8 cellular contexts compared by ENCODE assay signal in the genomic region with DNA sequence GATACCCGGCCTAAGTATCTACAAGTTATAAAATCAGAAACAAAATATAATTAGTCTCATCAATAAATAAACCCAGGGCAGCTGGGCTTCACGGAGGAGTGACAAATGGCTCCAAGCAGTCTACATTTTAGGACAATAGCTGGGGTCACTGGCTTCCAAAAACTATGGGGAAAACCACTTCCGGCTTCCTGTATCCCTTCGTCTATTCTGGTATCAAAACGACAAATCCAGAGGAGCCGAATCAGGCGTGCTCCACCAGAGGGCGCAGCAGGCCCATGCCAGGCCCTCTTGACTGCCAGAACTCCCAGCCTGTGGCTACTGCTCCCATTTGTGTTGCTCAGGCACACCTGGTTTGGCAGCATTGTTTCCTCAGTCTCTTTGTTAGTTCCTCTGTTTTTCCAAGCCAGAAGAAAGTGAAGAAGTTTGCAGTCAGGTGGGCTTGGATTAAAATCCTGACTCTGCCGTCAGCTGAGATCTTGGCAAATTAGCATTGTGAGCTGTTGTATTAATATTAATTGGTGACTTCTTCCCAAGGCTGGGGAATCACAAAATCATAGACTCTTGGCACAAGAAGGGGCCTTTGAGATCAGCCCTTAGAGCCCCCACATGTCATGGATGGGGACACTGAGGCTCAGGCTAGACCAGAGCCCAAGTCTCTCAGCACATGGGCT. TPM values are rescaled to one million over a fixed set of nuclear protein-coding genes. Genes with fewer than 3 reads are reported as not detected.
A peak's percentile ranks its signal among the peaks of the same experiment; 100 is the strongest.
DNase-seq lines count a peak whose midpoint lies in the region; FAIRE-seq and TF ChIP-seq lines count a peak whose summit lies in the region.

No MANE protein-coding gene starts in this region.

- H3K27me3 ChIP-seq in adrenal gland (no peaks in the 10 kb centered on the region), left ventricle myocardium inferior (ENCODE audit: low read depth) (no peaks in the 10 kb centered on the region)

- TF ChIP-seq POLR2A in adrenal gland (IDR thresholded peaks at IDR 0.05), result peak in 1 of 2 donors; percentile 11

- peak; percentile 89 to 97 (median 94) for TF ChIP-seq CTCF in adrenal gland (IDR thresholded peaks at IDR 0.05)
- TF ChIP-seq CTCF in left ventricle myocardium inferior (IDR thresholded peaks at IDR 0.05; ENCODE audit: borderline replicate concordance), result peak; percentile 98

- peak overlapping the region in 1 of 5 donors; percentile 35 for H3K27ac ChIP-seq in adrenal gland
- H3K27ac ChIP-seq in left ventricle myocardium inferior (replicated peaks), result peak overlapping the region; percentile 76

- FAIRE-seq in A204.1 (lab: Jason Lieb, UNC), result peak; percentile 82
- peak; percentile 72 for FAIRE-seq in GM18507 (lab: Jason Lieb, UNC)

- 19 to 23% (median 21%) methylated on average over 9 of the region's 9 CpGs for WGBS in adrenal gland, 4 donors

- no peaks in the 10 kb centered on the region for H3K36me3 ChIP-seq in adrenal gland (replicated peaks in 1 of 2)
- no peaks in the 10 kb centered on the region for H3K36me3 ChIP-seq in left ventricle myocardium inferior

- intact Hi-C loops in adrenal gland (cut with DNase I), result loop anchor here (5.0 to 10.0 kb wide), 4 partner anchors 62 to 179 kb away; no protein-coding TSS in a partner anchor
- intact Hi-C loops in left ventricle myocardium inferior (cut with micrococcal nuclease), result loop anchor here (2.0 to 10.0 kb wide), 2 partner anchors 102 to 188 kb away; no protein-coding TSS in a partner anchor

- DNase-seq in GM18507 (ENCODE audit: extremely low spot score, insufficient read length, low read depth) (peak; percentile 53), NCI-H128 (lab: John Stamatoyannopoulos, UW; ENCODE audit: unreplicated experiment) (peak; percentile 80), SW480 (ENCODE audit: low spot score) (peak; percentile 84), adrenal gland (peak; percentile 88 to 97 (median 91)), left ventricle myocardium inferior (peak; percentile 89), pulmonary artery endothelial cell (ENCODE audit: low read depth, low spot score) (peak; percentile 59), ureter (ENCODE audit: low spot score) (peak; percentile 94)

- H3K4me1 ChIP-seq in adrenal gland (replicated peaks in 1 of 2), result no peaks in the 10 kb centered on the region
- H3K4me1 ChIP-seq in left ventricle myocardium inferior, result peaks cover 10% of the 10 kb centered on the region

- no peak overlapping the region for H3K4me3 ChIP-seq in adrenal gland
- peak overlapping the region; percentile 24 for H3K4me3 ChIP-seq in left ventricle myocardium inferior

- H3K9me3 ChIP-seq in adrenal gland (replicated peaks in 1 of 3) (no peaks in the 10 kb centered on the region), left ventricle myocardium inferior (replicated peaks) (no peaks in the 10 kb centered on the region)

RNA-seq across cellular contexts. Expression of gene RAB14, which starts 11.6 kb away (rescaled TPM):
- total RNA-seq in adrenal gland (10 to 100 TPM; 23.8 to 93.2 (median 59.6) TPM), left ventricle myocardium inferior (51.3 TPM), pulmonary artery endothelial cell (36.3 and 39.3 TPM in 2 replicates), ureter (115 TPM)
- polyA plus RNA-seq in adrenal gland, result 100 to 1,000 TPM in 1 of 3 donors, 10 to 100 TPM in 2; 16.5 to 108 (median 21.7) TPM

RNA-seq across cellular contexts. Expression of gene GSN, which starts 54.7 kb away (rescaled TPM):
- total RNA-seq in adrenal gland (100 to 1,000 TPM; 152 to 735 (median 374) TPM), left ventricle myocardium inferior (758 TPM), pulmonary artery endothelial cell (395 and 505 TPM in 2 replicates), ureter (510 TPM)
- 100 to 1,000 TPM in 2 of 3 donors, 10 to 100 TPM in 1; 78.5 to 432 (median 180) TPM for polyA plus RNA-seq in adrenal gland
